ENCODE assay signal across 8 cellular contexts in the genomic region with DNA sequence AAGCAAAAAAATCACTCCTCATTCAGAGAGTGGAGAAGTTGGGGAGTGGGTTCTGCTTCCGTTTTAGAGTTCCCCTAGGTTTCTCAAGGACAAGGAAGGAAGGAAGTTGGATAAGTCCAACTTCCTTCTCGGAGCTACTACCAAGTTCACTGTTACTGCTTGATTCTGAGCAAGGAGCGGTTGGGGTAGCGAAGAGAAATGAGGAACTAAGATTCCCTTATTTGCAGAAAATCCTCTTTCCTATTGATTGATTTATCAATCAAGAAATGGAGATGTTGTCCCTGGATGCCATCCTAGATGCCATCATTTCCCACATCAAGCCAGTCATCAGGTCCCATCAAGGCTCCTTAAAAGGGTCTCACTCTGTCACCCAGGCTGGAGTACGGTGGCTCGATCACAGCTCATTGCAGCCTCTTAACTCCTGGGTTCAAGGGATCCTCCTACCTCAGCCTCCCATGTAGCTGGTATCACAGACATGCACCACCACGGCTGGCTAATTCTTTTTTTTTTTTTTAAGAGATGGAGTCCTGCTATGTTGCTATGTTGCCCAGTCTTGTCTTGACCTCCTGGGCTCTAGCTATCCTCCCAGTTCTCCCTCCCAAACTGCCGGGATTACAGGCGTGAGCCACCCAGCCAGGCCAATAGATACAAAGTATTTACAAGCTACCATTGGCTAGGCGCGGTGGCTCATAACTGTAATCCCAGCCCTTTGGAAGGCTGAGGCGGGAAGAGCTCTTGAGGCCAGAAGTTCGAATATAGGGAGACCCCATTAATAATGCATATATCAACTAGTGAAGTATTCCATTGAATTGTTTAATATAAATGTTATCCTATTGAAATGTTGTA. TPM values are rescaled to one million over a fixed set of nuclear protein-coding genes. Genes with fewer than 3 reads are reported as not detected.
A peak's percentile ranks its signal among the peaks of the same experiment; 100 is the strongest.
DNase-seq lines count a peak whose midpoint lies in the region; ATAC-seq and TF ChIP-seq lines count a peak whose summit lies in the region.

No MANE protein-coding gene starts in this region.

- TF ChIP-seq CTCF in thoracic aorta (IDR thresholded peaks at IDR 0.05), result no peak

- CTCF ChIA-PET in activated naive CD4-positive, alpha-beta T cell treated with anti-CD3 and anti-CD28 coated beads, Interleukin-2, amount 10 ng/mL, durations not matched to agents 7 days and 5 days (lab: Charles Lee), result interaction anchor here (1.1 to 3.5 kb wide), 7 partner anchors 9 to 206 kb away, joined by 3 to 16 read pairs (median 5); a partner anchor contains a TSS

- peak overlapping the region; percentile 93 for H3K4me3 ChIP-seq in thoracic aorta

- H3K27me3 Mint-ChIP-seq in activated naive CD4-positive, alpha-beta T cell treated with anti-CD3 and anti-CD28 coated beads, Interleukin-2, amount 10 ng/mL, durations not matched to agents 7 days and 5 days, result no peaks in the 10 kb centered on the region
- no peaks in the 10 kb centered on the region for H3K27me3 Mint-ChIP-seq in activated T-helper 17 cell treated with anti-CD3 and anti-CD28 coated beads, Interleukin-2, amount 50 U/mL, for 72 hours
- peaks cover 5 to 12% (median 5%) of the 10 kb centered on the region in 3 donors for H3K27me3 Mint-ChIP-seq in immature natural killer cell (ENCODE audit: low read depth in 3 of 3)

- H3K27ac Mint-ChIP-seq in activated naive CD4-positive, alpha-beta T cell treated with anti-CD3 and anti-CD28 coated beads, Interleukin-2, amount 10 ng/mL, durations not matched to agents 7 days and 5 days, result peak overlapping the region; percentile 98
- H3K27ac Mint-ChIP-seq in activated T-helper 17 cell treated with anti-CD3 and anti-CD28 coated beads, Interleukin-2, amount 50 U/mL, for 72 hours, result peak overlapping the region; percentile 98
- peak overlapping the region; percentile 98 to 99 (median 99) for H3K27ac Mint-ChIP-seq in immature natural killer cell

- H3K36me3 ChIP-seq in thoracic aorta, result no peaks in the 10 kb centered on the region

- peaks cover 11 to 22% of the 10 kb centered on the region in 2 donors for H3K4me1 ChIP-seq in thoracic aorta (ENCODE audit: control insufficient read depth in 1 of 2, low read depth in 2 of 2)

- H3K36me3 Mint-ChIP-seq in activated naive CD4-positive, alpha-beta T cell treated with anti-CD3 and anti-CD28 coated beads, Interleukin-2, amount 10 ng/mL, durations not matched to agents 7 days and 5 days, result peaks cover 18% of the 10 kb centered on the region
- H3K36me3 Mint-ChIP-seq in activated T-helper 17 cell treated with anti-CD3 and anti-CD28 coated beads, Interleukin-2, amount 50 U/mL, for 72 hours (ENCODE audit: low read depth), result peaks cover 6% of the 10 kb centered on the region
- H3K36me3 Mint-ChIP-seq in immature natural killer cell, result peaks cover 0 to 3% (median 0%) of the 10 kb centered on the region in 3 donors

- H3K27me3 ChIP-seq in thoracic aorta (replicated peaks; ENCODE audit: insufficient read depth), result no peaks in the 10 kb centered on the region

- no peak for DNase-seq in activated naive CD4-positive, alpha-beta T cell treated with anti-CD3 and anti-CD28 coated beads, Interleukin-2, amount 10 ng/mL, durations not matched to agents 7 days and 5 days
- DNase-seq in activated naive CD4-positive, alpha-beta T cell treated with Interleukin-2 at 50 U/mL for 16 hours, result no peak
- DNase-seq in immature natural killer cell (no peak), thoracic aorta (ENCODE audit: low spot score) (no peak), iPS-NIHi11 (ENCODE audit: low spot score) (no peak)

- peak overlapping the region; percentile 96 to 97 for H3K27ac ChIP-seq in thoracic aorta

- H3K9me3 Mint-ChIP-seq in activated naive CD4-positive, alpha-beta T cell treated with anti-CD3 and anti-CD28 coated beads, Interleukin-2, amount 10 ng/mL, durations not matched to agents 7 days and 5 days, result no peaks in the 10 kb centered on the region
- no peaks in the 10 kb centered on the region for H3K9me3 Mint-ChIP-seq in activated T-helper 17 cell treated with anti-CD3 and anti-CD28 coated beads, Interleukin-2, amount 50 U/mL, for 72 hours
- no peaks in the 10 kb centered on the region for H3K9me3 Mint-ChIP-seq in immature natural killer cell

- ATAC-seq in activated T-helper 17 cell treated with anti-CD3 and anti-CD28 coated beads, Interleukin-2, amount 50 U/mL, for 72 hours (replicated peaks), result no peak
- ATAC-seq in thoracic aorta (ENCODE audit: insufficient number of reproducible peaks, low FRiP score, low read depth), result no peak
- no peak for ATAC-seq in GM21619 (IDR thresholded peaks at IDR 0.05; ENCODE audit: unreplicated experiment)
- ATAC-seq in GM18498 (IDR thresholded peaks at IDR 0.05; ENCODE audit: unreplicated experiment), result no peak

- H3K9me3 ChIP-seq in thoracic aorta, result no peaks in the 10 kb centered on the region

- H3K4me3 Mint-ChIP-seq in activated naive CD4-positive, alpha-beta T cell treated with anti-CD3 and anti-CD28 coated beads, Interleukin-2, amount 10 ng/mL, durations not matched to agents 7 days and 5 days, result peak overlapping the region; percentile 81
- peak overlapping the region; percentile 94 for H3K4me3 Mint-ChIP-seq in activated T-helper 17 cell treated with anti-CD3 and anti-CD28 coated beads, Interleukin-2, amount 50 U/mL, for 72 hours
- peak overlapping the region; percentile 89 to 95 (median 91) for H3K4me3 Mint-ChIP-seq in immature natural killer cell

- peaks cover 34% of the 10 kb centered on the region for H3K4me1 Mint-ChIP-seq in activated naive CD4-positive, alpha-beta T cell treated with anti-CD3 and anti-CD28 coated beads, Interleukin-2, amount 10 ng/mL, durations not matched to agents 7 days and 5 days
- peaks cover 5% of the 10 kb centered on the region for H3K4me1 Mint-ChIP-seq in activated T-helper 17 cell treated with anti-CD3 and anti-CD28 coated beads, Interleukin-2, amount 50 U/mL, for 72 hours
- peaks cover 24 to 29% of the 10 kb centered on the region in 2 donors for H3K4me1 Mint-ChIP-seq in immature natural killer cell

RNA-seq across cellular contexts. Expression of a gene that starts 0.8 kb away (rescaled TPM):
- 1 to 10 TPM; 6.7 to 9.5 TPM for total RNA-seq in activated T-helper 17 cell treated with anti-CD3 and anti-CD28 coated beads, Interleukin-2, amount 50 U/mL, for 72 hours
- 10 to 100 TPM in 2 of 3 donors, 1 to 10 TPM in 1; 8.9 to 14.8 (median 14.7) TPM for polyA plus RNA-seq in immature natural killer cell
- 1 to 10 TPM; 1.2 to 4.0 TPM for total RNA-seq in thoracic aorta

RNA-seq across cellular contexts. Expression of a gene that starts 11.0 kb away (rescaled TPM):
- total RNA-seq in activated T-helper 17 cell treated with anti-CD3 and anti-CD28 coated beads, Interleukin-2, amount 50 U/mL, for 72 hours, result 100 to 1,000 TPM; 107 to 158 TPM
- 100 to 1,000 TPM in 1 of 3 donors, 10 to 100 TPM in 2; 51.4 to 196 (median 66.4) TPM for polyA plus RNA-seq in immature natural killer cell
- 10 to 100 TPM; 55.1 to 69.6 TPM for total RNA-seq in thoracic aorta

RNA-seq across cellular contexts. Expression of a gene that starts 11.6 kb away (rescaled TPM):
- total RNA-seq in activated T-helper 17 cell treated with anti-CD3 and anti-CD28 coated beads, Interleukin-2, amount 50 U/mL, for 72 hours, result 10 to 100 TPM in 1 of 2 donors, 1 to 10 TPM in 1; 3.5 to 15.1 TPM
- 1 to 10 TPM; 5.2 to 7.0 (median 6.1) TPM for polyA plus RNA-seq in immature natural killer cell
- total RNA-seq in thoracic aorta, result 10 to 100 TPM; 20.0 to 44.0 TPM

RNA-seq across cellular contexts. Expression of a gene that starts 32.4 kb away (rescaled TPM):
- 10 to 100 TPM; 33.0 to 58.7 TPM for total RNA-seq in activated T-helper 17 cell treated with anti-CD3 and anti-CD28 coated beads, Interleukin-2, amount 50 U/mL, for 72 hours
- 10 to 100 TPM; 44.0 to 58.6 (median 50.3) TPM for polyA plus RNA-seq in immature natural killer cell
- 10 to 100 TPM in 1 of 2 donors, 1 to 10 TPM in 1; 7.1 to 16.9 TPM for total RNA-seq in thoracic aorta

RNA-seq across cellular contexts. Expression of a gene that starts 32.8 kb away (rescaled TPM):
- 10 to 100 TPM; 19.4 to 48.1 TPM for total RNA-seq in activated T-helper 17 cell treated with anti-CD3 and anti-CD28 coated beads, Interleukin-2, amount 50 U/mL, for 72 hours
- polyA plus RNA-seq in immature natural killer cell, result 10 to 100 TPM; 70.8 to 76.9 (median 75.5) TPM
- 10 to 100 TPM; 18.5 to 35.9 TPM for total RNA-seq in thoracic aorta
